ENCODE assay signal across 24 cellular contexts in genomic region chr11:67111261-67111660, GRCh38. TPM values are rescaled to one million over a fixed set of nuclear protein-coding genes. Genes with fewer than 3 reads are reported as not detected.
DNase-seq lines count a peak whose midpoint lies in the region; ATAC-seq and TF ChIP-seq lines count a peak whose summit lies in the region.
"Had no signal": no experiment of that assay in that cellular context is flagged by ENCODE, and none has a peak within 500 bp of the region (broad histone marks: within the 10 kb centered on the region; RNA-seq: fewer than 3 reads in every experiment).

No MANE protein-coding gene starts in this region.

- H3K4me1 ChIP-seq in psoas muscle = peaks cover 15% of the 10 kb centered on the region
- no peaks in the 10 kb centered on the region for H3K4me1 ChIP-seq in osteoblast (ENCODE audit: insufficient read depth, low read length)
- H3K4me1 ChIP-seq: HAP-1, neural progenitor cell had no signal

- intact Hi-C loops in psoas muscle (cut with DNase I) = no loop called here

- WGBS in psoas muscle, 3 donors = 12 to 28% (median 15%) methylated on average over 1 of the region's 1 CpG

- peak overlapping the region; percentile 18 for H3K27ac ChIP-seq in psoas muscle
- H3K27ac ChIP-seq in osteoblast (ENCODE audit: low read depth, low read length) = no peak overlapping the region
- H3K27ac ChIP-seq: left ventricle myocardium inferior, neural progenitor cell had no signal

- no peak overlapping the region for H2AFZ ChIP-seq in osteoblast (ENCODE audit: low read length)
- H2AFZ ChIP-seq: neural progenitor cell had no signal

- no peak for TF ChIP-seq CTCF in psoas muscle (IDR thresholded peaks at IDR 0.05)
- TF ChIP-seq CTCF in osteoblast (IDR thresholded peaks at IDR 0.05; ENCODE audit: extremely low read depth, low read depth, low read length) = no peak

- no peaks in the 10 kb centered on the region for H3K79me2 ChIP-seq in osteoblast (ENCODE audit: insufficient read depth, low read length)

- H3K4me3 ChIP-seq in psoas muscle = no peak overlapping the region
- no peak overlapping the region for H3K4me3 ChIP-seq in osteoblast (ENCODE audit: insufficient read depth, low read length)
- H3K4me3 ChIP-seq: HAP-1, left ventricle myocardium inferior, mucosa of descending colon, neural progenitor cell had no signal

- H3K27me3 ChIP-seq in psoas muscle (ENCODE audit: insufficient read depth in 3 of 3, low read length in 2 of 3) (no peaks in the 10 kb centered on the region), osteoblast (ENCODE audit: insufficient read depth, low read length) (no peaks in the 10 kb centered on the region)
- H3K27me3 ChIP-seq: neural progenitor cell had no signal

- no peaks in the 10 kb centered on the region for H3K36me3 ChIP-seq in psoas muscle (ENCODE audit: insufficient read depth in 1 of 2, low read depth in 1 of 2)
- H3K36me3 ChIP-seq in osteoblast (ENCODE audit: insufficient read depth, low read length) = no peaks in the 10 kb centered on the region
- H3K36me3 ChIP-seq: HAP-1, left ventricle myocardium inferior, neural progenitor cell had no signal

- DNase-seq in GM03348 (ENCODE audit: low spot score) (peak; percentile 16), LHCN-M2 (ENCODE audit: low read depth) (peak; percentile 45), dedifferentiated amniotic fluid mesenchymal stem cell (ENCODE audit: extremely low spot score) (peak; percentile 68), psoas muscle (no peak), osteoblast (ENCODE audit: insufficient read length, low spot score, missing footprints) (no peak), NCI-H510A (lab: John Stamatoyannopoulos, UW) (no peak), H4 (ENCODE audit: low spot score) (no peak)
- DNase-seq: activated CD4-positive, alpha-beta memory T cell treated with anti-CD3 and anti-CD28 coated beads for 36 hours; activated naive CD4-positive, alpha-beta T cell treated with Interleukin-2 at 50 U/mL for 16 hours; activated T-cell treated with anti-CD3 and anti-CD28 coated beads, Interleukin-2, amount 50 U/mL, for 1 hour; amniotic stem cell; CD8-positive, alpha-beta T cell; foreskin melanocyte; hippocampal formation; Kasumi-1; left ventricle myocardium inferior; NCI-H1092 treated with DMSO at 0.1 percent for 48 hours; stimulated activated CD4-positive, alpha-beta T cell treated with anti-CD3 and anti-CD28 coated beads, Interleukin-4, amount 100 ng/mL, for 1 hour; stimulated activated naive CD4-positive, alpha-beta T cell had no signal

- H3K9me3 ChIP-seq in psoas muscle (no peaks in the 10 kb centered on the region), osteoblast (ENCODE audit: low read depth, low read length) (no peaks in the 10 kb centered on the region)
- H3K9me3 ChIP-seq: HAP-1, left ventricle myocardium inferior, mucosa of descending colon had no signal

- H3K4me2 ChIP-seq in osteoblast (ENCODE audit: insufficient read depth, low read length) = no peak overlapping the region
- H3K4me2 ChIP-seq: neural progenitor cell had no signal

- peak; percentile 62 to 91 (median 80) for ATAC-seq in psoas muscle
- ATAC-seq: CD8-positive, alpha-beta T cell; mucosa of descending colon; WTC11 had no signal

- no peaks in the 10 kb centered on the region for H4K20me1 ChIP-seq in osteoblast (ENCODE audit: insufficient read depth, low read length)

RNA-seq across cellular contexts. Expression of gene KDM2A, which starts 7.8 kb away (rescaled TPM):
- total RNA-seq in LHCN-M2 (2014; rRNA removed) (24.1 and 26.3 TPM in 2 replicates), psoas muscle (10 to 100 TPM; 51.1 to 61.4 (median 54.5) TPM), osteoblast (62.5 and 65.9 TPM in 2 replicates)
- 21.1 TPM for polyA plus RNA-seq in LHCN-M2 (2012)
- 10 to 100 TPM; 26.6 to 67.9 (median 28.0) TPM for polyA plus RNA-seq in psoas muscle
- 12.7 and 16.2 TPM in 2 replicates for total RNA-seq in H4 (2014; rRNA removed; shearing (Covaris generic))

RNA-seq across cellular contexts. Expression of gene RHOD, which starts 54.6 kb away (rescaled TPM):
- total RNA-seq in LHCN-M2 (2014; rRNA removed) (0.57 and 1.0 TPM in 2 replicates), psoas muscle (10 to 100 TPM in 3 of 4 donors, 1 to 10 TPM in 1; 9.7 to 41.7 (median 27.5) TPM), osteoblast (26.8 and 27.5 TPM in 2 replicates)
- 6.1 TPM for polyA plus RNA-seq in LHCN-M2 (2012)
- polyA plus RNA-seq in psoas muscle = 10 to 100 TPM; 14.2 to 56.5 (median 20.9) TPM
- total RNA-seq in H4 (2014; rRNA removed; shearing (Covaris generic)) = not detected in 2 replicates
- total RNA-seq: HT1080 had no signal

Comparison
In these comparisons a context has a peak if more than half of its experiments do, and no peak if none do; other contexts are left out.
1. DNase-seq: peak in GM03348 (single experiment), LHCN-M2 (single experiment) and dedifferentiated amniotic fluid mesenchymal stem cell (single experiment); none in psoas muscle (0 of 2), osteoblast (single experiment), NCI-H510A (single experiment) and H4 (single experiment).